ENCODE assay signal across 23 cellular contexts in the genomic region with DNA sequence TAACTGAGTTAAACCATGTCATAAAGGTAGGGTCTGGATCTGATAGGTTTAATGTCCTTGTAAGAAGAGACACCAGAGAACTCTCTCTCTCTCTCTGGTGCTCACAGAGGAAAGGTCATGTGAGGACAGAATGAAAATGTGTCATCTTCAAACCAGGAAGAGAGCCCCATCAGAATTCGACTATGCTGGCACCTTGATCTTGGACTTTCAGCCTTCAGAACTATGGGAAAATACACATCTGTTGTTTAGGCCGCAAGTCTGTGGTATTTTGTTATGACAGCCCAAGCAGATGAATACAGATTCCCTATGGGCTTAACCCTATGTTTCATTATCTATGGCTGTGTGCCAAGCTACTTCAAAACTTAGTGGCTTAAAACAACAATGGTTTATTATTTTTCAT.
DNase-seq lines count a peak whose midpoint lies in the region; ATAC-seq and TF ChIP-seq lines count a peak whose summit lies in the region.
"Had no signal": no experiment of that assay in that cellular context is flagged by ENCODE, and none has a peak within 500 bp of the region (broad histone marks: within the 10 kb centered on the region; RNA-seq: fewer than 3 reads in every experiment).

No MANE protein-coding gene starts in this region.

- no peak overlapping the region for H2AFZ ChIP-seq in trophoblast cell (ENCODE audit: insufficient read depth, low read length, poor library complexity)

- H3K27me3 Mint-ChIP-seq in immature natural killer cell (ENCODE audit: low read depth in 3 of 3), result peaks cover 0 to 2% (median 0%) of the 10 kb centered on the region in 3 donors
- H3K27me3 Mint-ChIP-seq: activated B cell treated with CpG ODN at 0.5 μM for 24 hours; activated CD4-positive, alpha-beta memory T cell treated with anti-CD3 and anti-CD28 coated beads, Interleukin-2, amount 10 ng/mL, durations not matched to agents 7 days and 5 days; activated naive CD4-positive, alpha-beta T cell treated with anti-CD3 and anti-CD28 coated beads, Interleukin-2, amount 50 U/mL, for 24 hours; dendritic cell treated with granulocyte-macrophage colony-stimulating factor and Interleukin-4, amounts not matched to agents 40 ng/mL and 50 ng/mL, for 4 days; stimulated activated memory B cell treated with anti-CD40 and anti-IgM and Interleukin-4, amounts not matched to agents 10 μg/mL and 1 μg/mL and 100 μg/mL, for 72 hours had no signal

- no peak overlapping the region for H3K27ac ChIP-seq in trophoblast cell (ENCODE audit: low read depth, low read length)
- H3K27ac ChIP-seq in left lung, result no peak overlapping the region
- H3K27ac ChIP-seq: body of pancreas, esophagus muscularis mucosa, lower lobe of right lung, PC-9, tibial nerve had no signal

- no peak overlapping the region for H3K4ac ChIP-seq in trophoblast cell (ENCODE audit: low read depth, low read length)

- DNase-seq in GM12865 (ENCODE audit: low read depth) (peak; percentile 24), OCI-M1 (lab: John Stamatoyannopoulos, UW) (peak; percentile 28), epithelial cell of esophagus (ENCODE audit: low read depth) (peak; percentile 24), trophoblast cell (peak; percentile 82 to 91), immature natural killer cell (no peak), left lung (no peak), GM03348 (ENCODE audit: low spot score) (no peak)
- DNase-seq: activated B cell treated with CpG ODN at 0.5 μM for 24 hours; activated CD4-positive, alpha-beta memory T cell treated with anti-CD3 and anti-CD28 coated beads, Interleukin-2, amount 10 ng/mL, durations not matched to agents 7 days and 5 days; activated T-cell treated with anti-CD3 and anti-CD28 coated beads, Interleukin-2, amount 50 U/mL, for 24 hours; AML-193; body of pancreas; lower lobe of right lung; NCI-H226; NCI-H82; PC-9 had no signal

- no peak overlapping the region for H2BK12ac ChIP-seq in trophoblast cell (ENCODE audit: low read length)

- TF ChIP-seq CTCF in GM12865 (IDR thresholded peaks at IDR 0.05; ENCODE audit: insufficient read depth, low read depth, low read length, missing control alignments) (no peak), epithelial cell of esophagus (IDR thresholded peaks at IDR 0.05; ENCODE audit: insufficient read depth, low read depth, low read length, missing control alignments) (no peak), left lung (IDR thresholded peaks at IDR 0.05) (no peak)

- no peaks in the 10 kb centered on the region for H3K27me3 ChIP-seq in trophoblast cell (ENCODE audit: insufficient read depth, low read length)
- H3K27me3 ChIP-seq in left lung, result no peaks in the 10 kb centered on the region
- H3K27me3 ChIP-seq: body of pancreas, esophagus muscularis mucosa, tibial nerve had no signal

- no peaks in the 10 kb centered on the region for H3K79me2 ChIP-seq in trophoblast cell (ENCODE audit: control insufficient read depth, insufficient read depth, low read length, poor library complexity)

- H2BK120ac ChIP-seq in trophoblast cell (ENCODE audit: insufficient read depth, low read length, poor library complexity), result no peak overlapping the region

- no peak overlapping the region for H2AK5ac ChIP-seq in trophoblast cell (ENCODE audit: low read length)

- no peaks in the 10 kb centered on the region for H3K79me1 ChIP-seq in trophoblast cell (ENCODE audit: low read length)

- H2BK5ac ChIP-seq in trophoblast cell (ENCODE audit: low read depth, low read length, poor library complexity), result no peak overlapping the region

- no peak overlapping the region for H4K12ac ChIP-seq in trophoblast cell (ENCODE audit: low read depth, low read length)

- no peak overlapping the region for H3K14ac ChIP-seq in trophoblast cell (ENCODE audit: low read length)

- no peaks in the 10 kb centered on the region for H3K9me3 ChIP-seq in trophoblast cell (ENCODE audit: insufficient read depth, low read depth, low read length)
- no peaks in the 10 kb centered on the region for H3K9me3 ChIP-seq in left lung
- H3K9me3 ChIP-seq: body of pancreas, esophagus muscularis mucosa, lower lobe of right lung, tibial nerve had no signal

- no peak overlapping the region for H3K4me3 ChIP-seq in GM12865 (ENCODE audit: low read depth, low read length)
- no peak overlapping the region for H3K4me3 ChIP-seq in epithelial cell of esophagus (ENCODE audit: low read length)
- no peak overlapping the region for H3K4me3 ChIP-seq in trophoblast cell (ENCODE audit: low read depth, low read length)
- no peak overlapping the region for H3K4me3 ChIP-seq in left lung
- H3K4me3 ChIP-seq: body of pancreas, esophagus muscularis mucosa, lower lobe of right lung, PC-9, tibial nerve had no signal

- H3K36me3 ChIP-seq in trophoblast cell (ENCODE audit: control insufficient read depth in 1 of 2, insufficient read depth in 2 of 2, low read length in 2 of 2), result no peaks in the 10 kb centered on the region
- H3K36me3 ChIP-seq in left lung, result no peaks in the 10 kb centered on the region
- H3K36me3 ChIP-seq: esophagus muscularis mucosa, lower lobe of right lung, tibial nerve had no signal

- H3K36me3 Mint-ChIP-seq in immature natural killer cell, result no peaks in the 10 kb centered on the region
- H3K36me3 Mint-ChIP-seq: activated naive CD4-positive, alpha-beta T cell treated with anti-CD3 and anti-CD28 coated beads, Interleukin-2, amount 50 U/mL, for 24 hours; stimulated activated memory B cell treated with anti-CD40 and anti-IgM and Interleukin-4, amounts not matched to agents 10 μg/mL and 1 μg/mL and 100 μg/mL, for 72 hours had no signal

- intact Hi-C loops in left lung (cut with DNase I), result no loop called here

- no peak overlapping the region for H3K4me3 Mint-ChIP-seq in immature natural killer cell
- H3K4me3 Mint-ChIP-seq: activated B cell treated with CpG ODN at 0.5 μM for 24 hours; activated CD4-positive, alpha-beta memory T cell treated with anti-CD3 and anti-CD28 coated beads, Interleukin-2, amount 10 ng/mL, durations not matched to agents 7 days and 5 days; activated naive CD4-positive, alpha-beta T cell treated with anti-CD3 and anti-CD28 coated beads, Interleukin-2, amount 50 U/mL, for 24 hours; activated T-cell treated with anti-CD3 and anti-CD28 coated beads, Interleukin-2, amount 50 U/mL, for 24 hours; dendritic cell treated with granulocyte-macrophage colony-stimulating factor and Interleukin-4, amounts not matched to agents 40 ng/mL and 50 ng/mL, for 4 days; stimulated activated memory B cell treated with anti-CD40 and anti-IgM and Interleukin-4, amounts not matched to agents 10 μg/mL and 1 μg/mL and 100 μg/mL, for 72 hours; T-helper 2 cell treated with Interferon-gamma antibody and Interleukin-4, amounts not matched to agents 5 μg/mL and 100 μg/mL, for 36 hours had no signal

- H3K9ac ChIP-seq in trophoblast cell (ENCODE audit: low read length), result no peak overlapping the region

- H4K8ac ChIP-seq in trophoblast cell (ENCODE audit: low read depth, low read length), result no peak overlapping the region

- no peak for ATAC-seq in HG02970 (IDR thresholded peaks at IDR 0.05; ENCODE audit: low FRiP score, unreplicated experiment)
- no peak for ATAC-seq in left lung
- ATAC-seq: body of pancreas; lower lobe of right lung; stimulated activated memory B cell treated with anti-CD40 and anti-IgM and Interleukin-4, amounts not matched to agents 10 μg/mL and 1 μg/mL and 100 μg/mL, for 72 hours had no signal

- no CpG with 5 or more reads among the region's 2 CpGs for WGBS in trophoblast cell (ENCODE audit: extremely low coverage, insufficient coverage, insufficient read length)

- no peak overlapping the region for H3K27ac Mint-ChIP-seq in immature natural killer cell
- H3K27ac Mint-ChIP-seq: activated B cell treated with CpG ODN at 0.5 μM for 24 hours; activated CD4-positive, alpha-beta memory T cell treated with anti-CD3 and anti-CD28 coated beads, Interleukin-2, amount 10 ng/mL, durations not matched to agents 7 days and 5 days; activated naive CD4-positive, alpha-beta T cell treated with anti-CD3 and anti-CD28 coated beads, Interleukin-2, amount 50 U/mL, for 24 hours; activated T-cell treated with anti-CD3 and anti-CD28 coated beads, Interleukin-2, amount 50 U/mL, for 24 hours; dendritic cell treated with granulocyte-macrophage colony-stimulating factor and Interleukin-4, amounts not matched to agents 40 ng/mL and 50 ng/mL, for 4 days; stimulated activated memory B cell treated with anti-CD40 and anti-IgM and Interleukin-4, amounts not matched to agents 10 μg/mL and 1 μg/mL and 100 μg/mL, for 72 hours; T-helper 2 cell treated with Interferon-gamma antibody and Interleukin-4, amounts not matched to agents 5 μg/mL and 100 μg/mL, for 36 hours had no signal

- H3K4me2 ChIP-seq in trophoblast cell (ENCODE audit: low read length), result no peak overlapping the region
- H3K4me2 ChIP-seq: PC-9 had no signal

- no peaks in the 10 kb centered on the region for H3K4me1 ChIP-seq in trophoblast cell (ENCODE audit: control insufficient read depth in 1 of 2, insufficient read depth in 2 of 2, low read length in 2 of 2)
- H3K4me1 ChIP-seq in left lung, result no peaks in the 10 kb centered on the region
- H3K4me1 ChIP-seq: body of pancreas, lower lobe of right lung had no signal

- no peaks in the 10 kb centered on the region for H3K4me1 Mint-ChIP-seq in immature natural killer cell
- H3K4me1 Mint-ChIP-seq: activated B cell treated with CpG ODN at 0.5 μM for 24 hours; activated CD4-positive, alpha-beta memory T cell treated with anti-CD3 and anti-CD28 coated beads, Interleukin-2, amount 10 ng/mL, durations not matched to agents 7 days and 5 days; activated naive CD4-positive, alpha-beta T cell treated with anti-CD3 and anti-CD28 coated beads, Interleukin-2, amount 50 U/mL, for 24 hours; stimulated activated memory B cell treated with anti-CD40 and anti-IgM and Interleukin-4, amounts not matched to agents 10 μg/mL and 1 μg/mL and 100 μg/mL, for 72 hours had no signal

- peaks cover 0 to 1% (median 0%) of the 10 kb centered on the region in 6 donors for H3K9me3 Mint-ChIP-seq in immature natural killer cell
- H3K9me3 Mint-ChIP-seq: activated B cell treated with CpG ODN at 0.5 μM for 24 hours; activated CD4-positive, alpha-beta memory T cell treated with anti-CD3 and anti-CD28 coated beads, Interleukin-2, amount 10 ng/mL, durations not matched to agents 7 days and 5 days; activated T-cell treated with anti-CD3 and anti-CD28 coated beads, Interleukin-2, amount 50 U/mL, for 24 hours; stimulated activated memory B cell treated with anti-CD40 and anti-IgM and Interleukin-4, amounts not matched to agents 10 μg/mL and 1 μg/mL and 100 μg/mL, for 72 hours; T-helper 2 cell treated with Interferon-gamma antibody and Interleukin-4, amounts not matched to agents 5 μg/mL and 100 μg/mL, for 36 hours had no signal

- no peak overlapping the region for H3K18ac ChIP-seq in trophoblast cell (ENCODE audit: low read length)

- H4K91ac ChIP-seq in trophoblast cell (ENCODE audit: low read depth, low read length), result no peak overlapping the region

- H3K23ac ChIP-seq in trophoblast cell (ENCODE audit: low read length), result no peak overlapping the region

Comparison
In these comparisons a context has a peak if more than half of its experiments do, and no peak if none do; other contexts are left out.
1. DNase-seq: peak in GM12865 (single experiment), OCI-M1 (single experiment), epithelial cell of esophagus (single experiment) and trophoblast cell (2 of 2); none in immature natural killer cell (0 of 3), left lung (0 of 2) and GM03348 (single experiment).